Comparison of ENCODE assay signal across 8 cellular contexts in genomic region chr2:127702395-127703009, GRCh38. TPM values are rescaled to one million over a fixed set of nuclear protein-coding genes. Genes with fewer than 3 reads are reported as not detected.
DNase-seq lines count a peak whose midpoint lies in the region; ATAC-seq and TF ChIP-seq lines count a peak whose summit lies in the region.

No MANE protein-coding gene starts in this region.

- WGBS in esophagus squamous epithelium, 2 donors, result 62 to 65% methylated on average over 18 to 19 of the region's 19 CpGs

- H3K36me3 Mint-ChIP-seq in progenitor cell of endocrine pancreas (ENCODE audit: insufficient read depth), result peaks cover 11% of the 10 kb centered on the region

- H3K4me3 ChIP-seq in GM06990 (replicated peaks; ENCODE audit: low read depth, low read length), result peak overlapping the region; percentile 66
- H3K4me3 ChIP-seq in SJCRH30, result peak overlapping the region; percentile 67
- H3K4me3 ChIP-seq in esophagus squamous epithelium, result peak overlapping the region; percentile 65 to 94 (median 80)

- H3K27ac Mint-ChIP-seq in progenitor cell of endocrine pancreas, result peak overlapping the region; percentile 84

- intact Hi-C loops in esophagus squamous epithelium (cut with DNase I), result no loop called here

- no peak for TF ChIP-seq POLR2A in esophagus squamous epithelium (IDR thresholded peaks at IDR 0.05)

- no peaks in the 10 kb centered on the region for H3K27me3 ChIP-seq in GM06990 (replicated peaks; ENCODE audit: control insufficient read depth, insufficient read depth, low read length)
- no peaks in the 10 kb centered on the region for H3K27me3 ChIP-seq in SJCRH30
- no peaks in the 10 kb centered on the region for H3K27me3 ChIP-seq in esophagus squamous epithelium

- H3K4me3 Mint-ChIP-seq in progenitor cell of endocrine pancreas (ENCODE audit: low read depth), result peak overlapping the region; percentile 74

- no peaks in the 10 kb centered on the region for H3K9me3 Mint-ChIP-seq in progenitor cell of endocrine pancreas (ENCODE audit: low read depth)

- H3K36me3 ChIP-seq in GM06990 (ENCODE audit: control insufficient read depth, insufficient read depth, low read length) (peaks cover 6% of the 10 kb centered on the region), SJCRH30 (peaks cover 13% of the 10 kb centered on the region), esophagus squamous epithelium (peaks cover 0 to 22% (median 3%) of the 10 kb centered on the region in 3 donors)

- ATAC-seq in HG03097 (IDR thresholded peaks at IDR 0.05; ENCODE audit: low FRiP score, unreplicated experiment) (no peak), GM19463 (IDR thresholded peaks at IDR 0.05; ENCODE audit: unreplicated experiment) (no peak)

- TF ChIP-seq CTCF in GM06990 (IDR thresholded peaks at IDR 0.05; ENCODE audit: insufficient read depth, low read length, poor library complexity, severe bottlenecking) (peak; percentile 1), esophagus squamous epithelium (IDR thresholded peaks at IDR 0.05) (peak in 1 of 6 experiments; percentile 9), progenitor cell of endocrine pancreas (IDR thresholded peaks at IDR 0.05; ENCODE audit: unreplicated experiment) (no peak)

- peak overlapping the region; percentile 62; the same call in 1 of the 2 replicates for H3K27ac ChIP-seq in SJCRH30
- H3K27ac ChIP-seq in esophagus squamous epithelium, result peak overlapping the region; percentile 89 to 99 (median 97)

- DNase-seq in GM06990 (ENCODE audit: extremely low read depth, insufficient read length) (no peak), SJCRH30 (no peak), esophagus squamous epithelium (lab: John Stamatoyannopoulos, UW) (no peak), progenitor cell of endocrine pancreas (ENCODE audit: low spot score, unreplicated experiment) (no peak), NCI-H1105 treated with DMSO at 0.1 percent for 48 hours (lab: John Stamatoyannopoulos, UW) (no peak), AG08396 (ENCODE audit: low spot score) (no peak)

- H3K27me3 Mint-ChIP-seq in progenitor cell of endocrine pancreas, result no peaks in the 10 kb centered on the region

- H3K4me1 ChIP-seq in SJCRH30 (no peaks in the 10 kb centered on the region), esophagus squamous epithelium (peaks cover 10 to 51% (median 26%) of the 10 kb centered on the region in 3 donors)

- peaks cover 18% of the 10 kb centered on the region for H3K4me1 Mint-ChIP-seq in progenitor cell of endocrine pancreas (ENCODE audit: low read depth)

- H3K9me3 ChIP-seq in SJCRH30 (replicated peaks) (no peaks in the 10 kb centered on the region), esophagus squamous epithelium (no peaks in the 10 kb centered on the region)

RNA-seq across cellular contexts. Expression of gene SFT2D3, which starts 1.2 kb away (rescaled TPM):
- 10.0 and 12.7 TPM in 2 replicates for total RNA-seq in SJCRH30 (2014; rRNA removed; shearing (Covaris generic))
- total RNA-seq in esophagus squamous epithelium (10 to 100 TPM in 1 of 4 donors, 1 to 10 TPM in 3; 3.3 to 10.5 (median 5.9) TPM), progenitor cell of endocrine pancreas (13.7 and 15.3 TPM in 2 replicates)

RNA-seq across cellular contexts. Expression of gene LIMS2, which starts 27.2 kb away (rescaled TPM):
- total RNA-seq in SJCRH30 (2014; rRNA removed; shearing (Covaris generic)), result 4.0 and 5.5 TPM in 2 replicates
- total RNA-seq in esophagus squamous epithelium (10 to 100 TPM in 1 of 4 donors, 1 to 10 TPM in 3; 2.4 to 29.6 (median 5.9) TPM), progenitor cell of endocrine pancreas (6.1 and 6.2 TPM in 2 replicates)

RNA-seq across cellular contexts. Expression of gene GPR17, which starts 56.5 kb away (rescaled TPM):
- 0.18 TPM in 1 of 2 replicates, not detected in the other for total RNA-seq in SJCRH30 (2014; rRNA removed; shearing (Covaris generic))
- total RNA-seq in esophagus squamous epithelium (not detected), progenitor cell of endocrine pancreas (not detected in 2 replicates)
